24 cellular contexts compared by ENCODE assay signal in the genomic region with DNA sequence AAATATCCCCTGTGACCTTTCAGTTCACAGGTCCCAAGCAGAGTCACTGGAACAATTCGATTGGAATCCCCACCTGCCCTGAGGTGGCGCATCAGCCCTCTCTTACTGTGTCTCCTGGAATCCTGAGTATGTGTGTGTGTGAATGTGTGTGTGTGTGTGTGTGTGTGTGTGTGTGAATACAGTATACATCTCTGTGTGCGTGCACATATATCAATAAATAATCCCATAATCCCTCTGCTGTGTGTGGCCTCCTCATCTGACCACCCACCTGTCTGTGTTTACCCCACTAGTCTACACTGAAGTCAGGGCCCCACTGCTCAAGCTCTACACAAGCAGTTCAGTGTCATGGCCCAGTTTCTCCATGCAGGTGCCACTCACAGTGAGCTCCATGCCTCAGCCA.
DNase-seq lines count a peak whose midpoint lies in the region; ATAC-seq and TF ChIP-seq lines count a peak whose summit lies in the region.
"Had no signal": no experiment of that assay in that cellular context is flagged by ENCODE, and none has a peak within 500 bp of the region (broad histone marks: within the 10 kb centered on the region; RNA-seq: fewer than 3 reads in every experiment).

No MANE protein-coding gene starts in this region.

- peak overlapping the region; percentile 44 for H3K23ac ChIP-seq in neuronal stem cell (ENCODE audit: low read depth, low read length, poor library complexity)

- no peak for TF ChIP-seq POLR2A in thyroid gland (IDR thresholded peaks at IDR 0.05)

- H3K4me3 Mint-ChIP-seq in Caco-2 (ENCODE audit: unreplicated experiment): no peak overlapping the region
- no peak overlapping the region for H3K4me3 Mint-ChIP-seq in endodermal cell
- H3K4me3 Mint-ChIP-seq: B cell; CD4-positive, CD25-positive, alpha-beta regulatory T cell; H9; HFFc6 had no signal

- H3K4me3 ChIP-seq in Caco-2 (ENCODE audit: low read depth, low read length): no peak overlapping the region
- no peak overlapping the region for H3K4me3 ChIP-seq in SK-N-MC
- H3K4me3 ChIP-seq in endodermal cell (ENCODE audit: low read length): no peak overlapping the region
- H3K4me3 ChIP-seq in neuronal stem cell (ENCODE audit: low read length in 2 of 2): no peak overlapping the region
- H3K4me3 ChIP-seq in thyroid gland (replicated peaks in 1 of 3): no peak overlapping the region
- H3K4me3 ChIP-seq: A549, GM12878 had no signal

- no peaks in the 10 kb centered on the region for H3K36me3 Mint-ChIP-seq in Caco-2 (ENCODE audit: insufficient read depth, unreplicated experiment)
- no peaks in the 10 kb centered on the region for H3K36me3 Mint-ChIP-seq in endodermal cell (ENCODE audit: low read depth)
- H3K36me3 Mint-ChIP-seq: CD4-positive, CD25-positive, alpha-beta regulatory T cell had no signal

- CTCF ChIA-PET in Caco-2 (lab: Charles Lee): no interaction called here

- no peak overlapping the region for H3K14ac ChIP-seq in neuronal stem cell (ENCODE audit: low read length)

- H3K18ac ChIP-seq in neuronal stem cell (ENCODE audit: low read length): no peak overlapping the region

- H3K27ac Mint-ChIP-seq in Caco-2 (ENCODE audit: unreplicated experiment) (peak overlapping the region; percentile 36), endodermal cell (peak overlapping the region; percentile 58)
- H3K27ac Mint-ChIP-seq: B cell, H9, HFFc6 had no signal

- no peaks in the 10 kb centered on the region for H3K9me3 Mint-ChIP-seq in Caco-2 (ENCODE audit: unreplicated experiment)
- no peaks in the 10 kb centered on the region for H3K9me3 Mint-ChIP-seq in endodermal cell
- H3K9me3 Mint-ChIP-seq: CD4-positive, CD25-positive, alpha-beta regulatory T cell; H9; HFFc6 had no signal

- peak; percentile 55 to 74 for DNase-seq in Caco-2
- no peak for DNase-seq in SK-N-MC (ENCODE audit: low read depth, low spot score)
- no peak for DNase-seq in endodermal cell
- DNase-seq in neuronal stem cell (ENCODE audit: low spot score): no peak
- no peak for DNase-seq in NCI-H1092 treated with DMSO at 0.1 percent for 48 hours (lab: John Stamatoyannopoulos, UW)
- no peak for DNase-seq in thyroid gland
- DNase-seq: CD4-positive, CD25-positive, alpha-beta regulatory T cell; COR-L47; DMS 273 treated with DMSO at 0.1 percent for 48 hours; DMS79 treated with DMSO at 0.1 percent for 48 hours; H9; HFFc6; KBM-7; NCI-H1092; NCI-H1436 treated with DMSO at 0.1 percent for 48 hours; NCI-H1930; NCI-H510A; SHP77 treated with DMSO at 0.1 percent for 48 hours had no signal

- H3K4me1 ChIP-seq in Caco-2: peaks cover 18% of the 10 kb centered on the region
- no peaks in the 10 kb centered on the region for H3K4me1 ChIP-seq in endodermal cell (ENCODE audit: control insufficient read depth, insufficient read depth, low read length)
- peaks cover 5 to 6% of the 10 kb centered on the region in 2 donors for H3K4me1 ChIP-seq in neuronal stem cell (ENCODE audit: control insufficient read depth in 2 of 2, insufficient read depth in 1 of 2, low read depth in 1 of 2, low read length in 2 of 2)
- H3K4me1 ChIP-seq in thyroid gland: peaks cover 10 to 23% of the 10 kb centered on the region in 2 donors

- no peak overlapping the region for H3K4me2 ChIP-seq in neuronal stem cell (ENCODE audit: insufficient read depth, low read length, poor library complexity, severe bottlenecking)
- H3K4me2 ChIP-seq: A549 had no signal

- H3K36me3 ChIP-seq in Caco-2 (ENCODE audit: control insufficient read depth, insufficient read depth, low read length) (no peaks in the 10 kb centered on the region), SK-N-MC (ENCODE audit: insufficient read depth, low read length) (no peaks in the 10 kb centered on the region), endodermal cell (ENCODE audit: control insufficient read depth, insufficient read depth, low read length) (no peaks in the 10 kb centered on the region), neuronal stem cell (replicated peaks in 1 of 2; ENCODE audit: control insufficient read depth in 2 of 2, insufficient read depth in 2 of 2, low read length in 2 of 2) (no peaks in the 10 kb centered on the region), thyroid gland (no peaks in the 10 kb centered on the region)

- H3K4me1 Mint-ChIP-seq in Caco-2 (ENCODE audit: low read depth, unreplicated experiment) (peaks cover 8% of the 10 kb centered on the region), endodermal cell (peaks cover 5% of the 10 kb centered on the region)
- H3K4me1 Mint-ChIP-seq: B cell had no signal

- H3K9me3 ChIP-seq in Caco-2 (no peaks in the 10 kb centered on the region), SK-N-MC (ENCODE audit: low read depth, low read length) (no peaks in the 10 kb centered on the region), endodermal cell (ENCODE audit: control insufficient read depth, low read length) (no peaks in the 10 kb centered on the region), neuronal stem cell (replicated peaks in 1 of 2; ENCODE audit: control insufficient read depth in 2 of 2, insufficient read depth in 1 of 2, low read depth in 1 of 2, low read length in 2 of 2) (no peaks in the 10 kb centered on the region), thyroid gland (no peaks in the 10 kb centered on the region)

- H4K8ac ChIP-seq in neuronal stem cell (ENCODE audit: low read depth, low read length): no peak overlapping the region

- ATAC-seq in HG03097 (IDR thresholded peaks at IDR 0.05; ENCODE audit: low FRiP score, unreplicated experiment) (no peak), GM18502 (IDR thresholded peaks at IDR 0.05; ENCODE audit: poor library complexity, unreplicated experiment) (no peak)
- ATAC-seq: A549, GM12878 had no signal

- H2AK5ac ChIP-seq in neuronal stem cell (ENCODE audit: low read depth, low read length): no peak overlapping the region

- H3K27me3 Mint-ChIP-seq in Caco-2 (ENCODE audit: insufficient read depth, unreplicated experiment) (no peaks in the 10 kb centered on the region), endodermal cell (ENCODE audit: insufficient read depth) (no peaks in the 10 kb centered on the region)
- H3K27me3 Mint-ChIP-seq: CD4-positive, CD25-positive, alpha-beta regulatory T cell had no signal

- POLR2A ChIA-PET in Caco-2 (lab: Charles Lee): no interaction called here

- H2BK5ac ChIP-seq in neuronal stem cell (ENCODE audit: low read length): no peak overlapping the region

- no peak overlapping the region for H4K91ac ChIP-seq in neuronal stem cell (ENCODE audit: low read depth, low read length, poor library complexity)

- peak overlapping the region; percentile 89; the same call in 1 of the 2 replicates for H3K27ac ChIP-seq in SK-N-MC
- H3K27ac ChIP-seq in endodermal cell (ENCODE audit: low read depth, low read length): no peak overlapping the region
- H3K27ac ChIP-seq in neuronal stem cell (replicated peaks; ENCODE audit: low read length): no peak overlapping the region
- no peak overlapping the region for H3K27ac ChIP-seq in thyroid gland
- H3K27ac ChIP-seq: A549, RWPE1 had no signal

- no peak overlapping the region for H2BK120ac ChIP-seq in neuronal stem cell (ENCODE audit: low read depth, low read length)

- BruUV-seq in Caco-2 (replicated peaks; lab: Mats Ljungman, UMichigan): no TSS peak

- H3K79me1 ChIP-seq in neuronal stem cell (ENCODE audit: low read depth, low read length): no peaks in the 10 kb centered on the region

- no peak overlapping the region for H3K4ac ChIP-seq in neuronal stem cell (ENCODE audit: low read length)

- TF ChIP-seq CTCF in Caco-2 (IDR thresholded peaks at IDR 0.05; ENCODE audit: insufficient read depth in 1 of 2, low read depth in 1 of 2, low read length in 1 of 2, severe bottlenecking in 1 of 2, unreplicated experiment in 1 of 2) (no peak), endodermal cell (conservative IDR thresholded peaks at IDR 0.05) (no peak), thyroid gland (IDR thresholded peaks at IDR 0.05) (no peak)

- H3K9ac ChIP-seq in SK-N-MC (ENCODE audit: insufficient read length) (no peak overlapping the region), endodermal cell (ENCODE audit: extremely low read depth, low read length, poor library complexity, severe bottlenecking) (no peak overlapping the region), neuronal stem cell (ENCODE audit: low read depth, low read length, poor library complexity) (peak overlapping the region; percentile 10)

- intact Hi-C loops in Caco-2 (cut with micrococcal nuclease; ENCODE audit: unreplicated experiment) (no loop called here), thyroid gland (cut with DNase I) (no loop called here)

- 83% methylated on average over 3 of the region's 3 CpGs; no CpG with 5 or more reads in 1 of the 2 experiments for WGBS in endodermal cell (ENCODE audit: insufficient coverage in 1 of 2, insufficient read length in 1 of 2), 2 experiments
- WGBS in neuronal stem cell (ENCODE audit: extremely low coverage in 2 of 2, insufficient read length in 2 of 2, insufficient replicate concordance in 1 of 2), 2 donors: no CpG with 5 or more reads among the region's 3 CpGs
- WGBS in thyroid gland, 2 donors: 94 to 97% methylated on average over 3 of the region's 3 CpGs

- no peak overlapping the region for H2AFZ ChIP-seq in neuronal stem cell (ENCODE audit: low read length)

- H2BK12ac ChIP-seq in neuronal stem cell (ENCODE audit: low read length): no peak overlapping the region

- H2BK15ac ChIP-seq in neuronal stem cell (ENCODE audit: low read length): no peak overlapping the region

- H3K27me3 ChIP-seq in Caco-2 (replicated peaks; ENCODE audit: control insufficient read depth, insufficient read depth, low read length) (no peaks in the 10 kb centered on the region), endodermal cell (ENCODE audit: control insufficient read depth, insufficient read depth, low read length, poor library complexity, severe bottlenecking) (no peaks in the 10 kb centered on the region), neuronal stem cell (ENCODE audit: control insufficient read depth in 3 of 3, insufficient read depth in 3 of 3, low read depth in 1 of 3, low read length in 3 of 3) (peaks cover 0 to 2% (median 0%) of the 10 kb centered on the region in 3 experiments), thyroid gland (no peaks in the 10 kb centered on the region)

Comparison
In these comparisons a context has a peak if more than half of its experiments do, and no peak if none do; other contexts are left out.
1. DNase-seq: peak in Caco-2 (2 of 2); none in SK-N-MC (single experiment), endodermal cell (single experiment), neuronal stem cell (single experiment), NCI-H1092 treated with DMSO at 0.1 percent for 48 hours (single experiment) and thyroid gland (0 of 2).